12 cellular contexts compared by ENCODE assay signal in the genomic region with DNA sequence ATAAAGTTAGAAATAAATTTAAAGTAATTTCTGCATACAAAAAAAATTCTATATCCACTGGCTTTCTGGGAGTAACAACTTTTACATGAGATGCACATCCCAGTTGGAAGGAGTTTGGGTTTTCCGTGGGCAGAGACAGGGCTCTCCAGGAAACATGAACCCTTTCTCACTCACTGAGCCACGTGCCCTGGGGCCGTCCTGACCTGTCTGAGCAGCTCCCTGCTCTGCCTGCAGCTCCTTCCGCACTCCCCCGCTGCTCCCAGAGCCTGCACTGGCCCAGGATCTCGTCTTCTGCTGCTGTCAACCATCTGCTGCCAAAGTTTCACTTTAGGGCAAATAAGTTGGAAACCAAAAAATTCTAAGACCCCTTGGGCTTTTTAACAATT.
DNase-seq lines count a peak whose midpoint lies in the region; ATAC-seq and TF ChIP-seq lines count a peak whose summit lies in the region.
"Had no signal": no experiment of that assay in that cellular context is flagged by ENCODE, and none has a peak within 500 bp of the region (broad histone marks: within the 10 kb centered on the region; RNA-seq: fewer than 3 reads in every experiment).

No MANE protein-coding gene starts in this region.

- H3K4me3 ChIP-seq in RWPE2 (ENCODE audit: severe bottlenecking) (no peak overlapping the region), gastroesophageal sphincter (no peak overlapping the region), skeletal muscle cell (ENCODE audit: low read depth, low read length) (no peak overlapping the region)
- H3K4me3 ChIP-seq: SJSA1, tibial artery had no signal

- H3K4me1 Mint-ChIP-seq in stimulated activated naive CD8-positive, alpha-beta T cell treated with anti-CD3 and anti-CD28 coated beads, Interleukin-15, amount 100 ng/mL, for 72 hours, result no peaks in the 10 kb centered on the region

- H3K4me1 ChIP-seq in RWPE2 (ENCODE audit: insufficient read depth, poor library complexity, severe bottlenecking) (peaks cover 9% of the 10 kb centered on the region), gastroesophageal sphincter (peaks cover 0 to 71% (median 7%) of the 10 kb centered on the region in 3 donors)
- H3K4me1 ChIP-seq: SJSA1 had no signal

- TF ChIP-seq POLR2A in gastroesophageal sphincter (IDR thresholded peaks at IDR 0.05), result no peak

- H3K27ac Mint-ChIP-seq in stimulated activated naive CD8-positive, alpha-beta T cell treated with anti-CD3 and anti-CD28 coated beads, Interleukin-15, amount 100 ng/mL, for 72 hours, result no peak overlapping the region

- H3K27ac ChIP-seq in RWPE2 (ENCODE audit: poor library complexity, severe bottlenecking) (no peak overlapping the region), gastroesophageal sphincter (peak overlapping the region in 2 of 4 donors; percentile 23 to 46)
- H3K27ac ChIP-seq: SJSA1, tibial artery had no signal

- H3K36me3 ChIP-seq in RWPE2 (ENCODE audit: low read depth) (no peaks in the 10 kb centered on the region), gastroesophageal sphincter (peaks cover 0 to 8% of the 10 kb centered on the region in 2 donors)
- H3K36me3 ChIP-seq: tibial artery had no signal

- H3K27me3 ChIP-seq in RWPE2 (ENCODE audit: insufficient read depth, poor library complexity, severe bottlenecking) (no peaks in the 10 kb centered on the region), gastroesophageal sphincter (no peaks in the 10 kb centered on the region)
- H3K27me3 ChIP-seq: SJSA1, tibial artery had no signal

- whole genome bisulfite sequencing in gastroesophageal sphincter (ENCODE audit: low coverage in 1 of 2), 2 donors, result 43 to 45% methylated on average over 6 of the region's 6 CpGs

- peaks cover 23% of the 10 kb centered on the region for H3K27me3 Mint-ChIP-seq in stimulated activated naive CD8-positive, alpha-beta T cell treated with anti-CD3 and anti-CD28 coated beads, Interleukin-15, amount 100 ng/mL, for 72 hours

- no peak for TF ChIP-seq EP300 in gastroesophageal sphincter (IDR thresholded peaks at IDR 0.05)

- no peak overlapping the region for H3K4me3 Mint-ChIP-seq in stimulated activated naive CD8-positive, alpha-beta T cell treated with anti-CD3 and anti-CD28 coated beads, Interleukin-15, amount 100 ng/mL, for 72 hours

- no peaks in the 10 kb centered on the region for H3K9me3 Mint-ChIP-seq in stimulated activated naive CD8-positive, alpha-beta T cell treated with anti-CD3 and anti-CD28 coated beads, Interleukin-15, amount 100 ng/mL, for 72 hours

- TF ChIP-seq CTCF in RWPE2 (IDR thresholded peaks at IDR 0.05; ENCODE audit: poor library complexity, severe bottlenecking) (no peak), gastroesophageal sphincter (IDR thresholded peaks at IDR 0.05) (no peak), GM20000 (IDR thresholded peaks at IDR 0.05; ENCODE audit: extremely low read depth, missing control alignments) (no peak)

- no peaks in the 10 kb centered on the region for H3K9me3 ChIP-seq in RWPE2 (ENCODE audit: severe bottlenecking)
- H3K9me3 ChIP-seq in gastroesophageal sphincter, result no peaks in the 10 kb centered on the region
- H3K9me3 ChIP-seq: SJSA1, tibial artery had no signal

- ATAC-seq in RWPE2 (ENCODE audit: low read depth) (peak; percentile 99), gastroesophageal sphincter (peak; percentile 50), HG02571 (IDR thresholded peaks at IDR 0.05; ENCODE audit: unreplicated experiment) (no peak)
- ATAC-seq in stimulated activated naive CD8-positive, alpha-beta T cell treated with anti-CD3 and anti-CD28 coated beads, Interleukin-15, amount 100 ng/mL, for 72 hours, result no peak

- DNase-seq in NCI-H510A treated with DMSO at 0.1 percent for 48 hours (lab: John Stamatoyannopoulos, UW) (peak; percentile 29), NCI-H510A (lab: John Stamatoyannopoulos, UW) (no peak), RWPE2 (ENCODE audit: low spot score) (no peak), skeletal muscle cell (ENCODE audit: low read depth) (peak; percentile 31), GM20000 (ENCODE audit: low spot score) (no peak)
- DNase-seq in stimulated activated naive CD8-positive, alpha-beta T cell treated with anti-CD3 and anti-CD28 coated beads, Interleukin-15, amount 100 ng/mL, for 72 hours, result no peak
- DNase-seq: activated T-cell treated with anti-CD3 and anti-CD28 coated beads, Interleukin-2, amount 50 U/mL, for 48 hours; NCI-H345 had no signal

Comparison
In these comparisons a context has a peak if more than half of its experiments do, and no peak if none do; other contexts are left out.
1. DNase-seq: peak in NCI-H510A treated with DMSO at 0.1 percent for 48 hours (single experiment) and skeletal muscle cell (single experiment); none in NCI-H510A (single experiment), RWPE2 (single experiment), GM20000 (single experiment) and stimulated activated naive CD8-positive, alpha-beta T cell treated with anti-CD3 and anti-CD28 coated beads, Interleukin-15, amount 100 ng/mL, for 72 hours (0 of 2).
2. ATAC-seq: peak in RWPE2 (single experiment) and gastroesophageal sphincter (single experiment); none in HG02571 (single experiment) and stimulated activated naive CD8-positive, alpha-beta T cell treated with anti-CD3 and anti-CD28 coated beads, Interleukin-15, amount 100 ng/mL, for 72 hours (single experiment).